Comparison of ENCODE assay signal across 10 cellular contexts in genomic region chrX:45749375-45749774, GRCh38.
DNase-seq lines count a peak whose midpoint lies in the region; ATAC-seq and TF ChIP-seq lines count a peak whose summit lies in the region.
"Had no signal": no experiment of that assay in that cellular context is flagged by ENCODE, and none has a peak within 500 bp of the region (broad histone marks: within the 10 kb centered on the region; RNA-seq: fewer than 3 reads in every experiment).

No MANE protein-coding gene starts in this region.

- H3K4me1 Mint-ChIP-seq in T-helper 17 cell (peaks cover 12% of the 10 kb centered on the region), Caco-2 (ENCODE audit: low read depth, unreplicated experiment) (no peaks in the 10 kb centered on the region)

- no peaks in the 10 kb centered on the region for H3K9me3 Mint-ChIP-seq in Caco-2 (ENCODE audit: unreplicated experiment)

- H3K27ac Mint-ChIP-seq in T-helper 17 cell, result peak overlapping the region; percentile 11
- H3K27ac Mint-ChIP-seq in Caco-2 (ENCODE audit: unreplicated experiment), result no peak overlapping the region

- no peaks in the 10 kb centered on the region for H3K27me3 ChIP-seq in AG04450 (ENCODE audit: control insufficient read depth, insufficient read depth, low read length)
- H3K27me3 ChIP-seq in Caco-2 (replicated peaks; ENCODE audit: control insufficient read depth, insufficient read depth, low read length), result no peaks in the 10 kb centered on the region

- H3K36me3 ChIP-seq in Caco-2 (ENCODE audit: control insufficient read depth, insufficient read depth, low read length), result no peaks in the 10 kb centered on the region; the same call in 1 of the 2 replicates

- ATAC-seq in T-helper 17 cell, result peak; percentile 16
- ATAC-seq in GM21737 (IDR thresholded peaks at IDR 0.05; ENCODE audit: unreplicated experiment), result no peak

- H3K4me1 ChIP-seq in Caco-2, result no peaks in the 10 kb centered on the region

- H3K9me3 ChIP-seq in AG04450 (ENCODE audit: control insufficient read depth, insufficient read depth, low read length) (no peaks in the 10 kb centered on the region), T-helper 17 cell (ENCODE audit: control insufficient read depth, low read length, poor library complexity, severe bottlenecking) (no peaks in the 10 kb centered on the region), Caco-2 (no peaks in the 10 kb centered on the region)

- TF ChIP-seq CTCF in AG04450 (IDR thresholded peaks at IDR 0.05; ENCODE audit: low read depth, low read length) (peak; percentile 45), GM10248 (IDR thresholded peaks at IDR 0.05; ENCODE audit: control extremely low read depth, extremely low read depth, low read depth, missing control alignments) (peak; percentile 28), fibroblast of the aortic adventitia (IDR thresholded peaks at IDR 0.05; ENCODE audit: insufficient read depth, low read length) (peak; percentile 53), Caco-2 (IDR thresholded peaks at IDR 0.05; ENCODE audit: insufficient read depth in 1 of 2, low read depth in 1 of 2, low read length in 1 of 2, severe bottlenecking in 1 of 2, unreplicated experiment in 1 of 2) (peak in 1 of 2 experiments; percentile 13)

- CTCF ChIA-PET in AG04450 (lab: Charles Lee) (interaction anchor here (0.6 to 2.0 kb wide), 3 partner anchors 234 to 264 kb away, joined by 4 to 8 read pairs (median 4); no protein-coding TSS in a partner anchor), GM10248 (lab: Yijun Ruan, JAX) (interaction anchor here (1.0 kb wide), 1 partner anchor 21 kb away, joined by 4 read pairs; no protein-coding TSS in a partner anchor), Caco-2 (lab: Charles Lee) (interaction anchor here (1.5 kb wide), 1 partner anchor 659 kb away, joined by 3 read pairs; no protein-coding TSS in a partner anchor)

- intact Hi-C loops in Caco-2 (cut with micrococcal nuclease; ENCODE audit: unreplicated experiment), result loop anchor here (5.0 kb wide), 1 partner anchor 232 kb away; no protein-coding TSS in a partner anchor

- H3K4me3 Mint-ChIP-seq in T-helper 17 cell, result no peak overlapping the region
- no peak overlapping the region for H3K4me3 Mint-ChIP-seq in Caco-2 (ENCODE audit: unreplicated experiment)

- no peaks in the 10 kb centered on the region for H3K27me3 Mint-ChIP-seq in T-helper 17 cell
- no peaks in the 10 kb centered on the region for H3K27me3 Mint-ChIP-seq in Caco-2 (ENCODE audit: insufficient read depth, unreplicated experiment)

- POLR2A ChIA-PET in AG04450 (lab: Yijun Ruan, JAX), result interaction anchor here (0.5 kb wide), 1 partner anchor 242 kb away, joined by 6 read pairs; no protein-coding TSS in a partner anchor
- POLR2A ChIA-PET in GM10248 (lab: Yijun Ruan, JAX), result no interaction called here
- POLR2A ChIA-PET in Caco-2 (lab: Charles Lee), result no interaction called here

- BruUV-seq in Caco-2 (replicated peaks; lab: Mats Ljungman, UMichigan), result no TSS peak

- H3K36me3 Mint-ChIP-seq in T-helper 17 cell (ENCODE audit: low read depth), result peaks cover 2% of the 10 kb centered on the region
- H3K36me3 Mint-ChIP-seq in Caco-2 (ENCODE audit: insufficient read depth, unreplicated experiment), result peaks cover 22% of the 10 kb centered on the region

- H3K27ac ChIP-seq in AG04450 (ENCODE audit: low read depth, low read length), result no peak overlapping the region

- H3K4me3 ChIP-seq in AG04450 (ENCODE audit: low read depth, low read length) (no peak overlapping the region), fibroblast of the aortic adventitia (ENCODE audit: low read depth, low read length) (no peak overlapping the region), Caco-2 (ENCODE audit: low read depth, low read length) (no peak overlapping the region)

- DNase-seq in AG04450 (ENCODE audit: low read depth, low spot score) (no peak), GM10248 (ENCODE audit: extremely low spot score) (no peak), T-helper 17 cell (no peak), fibroblast of the aortic adventitia (ENCODE audit: low read depth) (peak; percentile 64), Caco-2 (no peak), cerebellum (ENCODE audit: low spot score) (no peak)
- no peak for DNase-seq in stimulated activated CD4-positive, alpha-beta T cell treated with anti-CD3 and anti-CD28 coated beads, Interleukin-4, amount 100 ng/mL, for 4 hours
- DNase-seq: mesendoderm, T-helper 9 cell had no signal
